In the genomic region with DNA sequence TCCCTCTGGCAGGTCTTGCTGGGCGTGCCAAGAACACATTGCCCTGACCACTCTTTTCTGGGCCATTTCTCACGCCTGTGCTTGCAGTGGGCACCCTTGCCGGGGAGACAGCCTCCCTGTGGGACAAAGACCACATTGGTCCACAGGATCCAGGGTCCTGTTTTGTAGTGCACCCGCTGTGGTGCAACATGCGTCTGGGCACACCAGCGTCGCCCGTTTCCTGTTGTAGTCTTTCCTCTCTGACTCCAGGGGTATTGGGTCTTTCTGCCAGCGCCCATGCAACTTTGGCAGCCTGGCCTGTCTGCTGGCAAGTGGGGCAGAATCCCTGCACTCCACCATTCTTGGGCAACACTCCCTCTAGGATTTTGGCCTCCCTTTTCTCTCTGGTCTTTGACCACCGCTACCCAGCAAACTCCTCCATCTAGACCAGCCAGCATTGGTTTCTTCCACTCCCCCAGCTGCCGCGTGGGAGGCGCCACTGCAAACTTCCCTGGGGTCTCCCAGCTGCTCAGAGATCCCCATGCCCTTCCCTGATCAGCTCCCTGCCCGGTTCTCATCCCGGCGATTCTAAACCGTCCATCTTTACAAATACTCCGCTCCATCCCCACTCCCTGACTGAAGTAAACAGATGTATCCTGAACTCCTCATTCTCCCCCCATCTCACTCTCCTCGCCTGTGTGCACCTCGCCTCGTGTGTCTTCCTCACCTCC, we compare ENCODE assay signal across 8 cellular contexts. TPM values are rescaled to one million over a fixed set of nuclear protein-coding genes. Genes with fewer than 3 reads are reported as not detected.
A peak's percentile ranks its signal among the peaks of the same experiment; 100 is the strongest.
DNase-seq lines count a peak whose midpoint lies in the region; ATAC-seq and TF ChIP-seq lines count a peak whose summit lies in the region.

No MANE protein-coding gene starts in this region.

- H3K27ac Mint-ChIP-seq in T-helper 2 cell treated with Interferon-gamma antibody and Interleukin-4, amounts not matched to agents 5 μg/mL and 100 μg/mL, for 36 hours, result peak overlapping the region; percentile 96

- peak overlapping the region; percentile 19 for H3K9ac ChIP-seq in rectal smooth muscle tissue (ENCODE audit: low read length)

- H3K4me1 ChIP-seq in heart left ventricle (peaks cover 0 to 39% (median 28%) of the 10 kb centered on the region in 12 donors), rectal smooth muscle tissue (ENCODE audit: control insufficient read depth, insufficient read depth, low read length) (peaks cover 19% of the 10 kb centered on the region)

- peaks cover 1% of the 10 kb centered on the region for H3K36me3 Mint-ChIP-seq in T-helper 2 cell treated with Interferon-gamma antibody and Interleukin-4, amounts not matched to agents 5 μg/mL and 100 μg/mL, for 36 hours (ENCODE audit: low read depth)

- H3K36me3 ChIP-seq in heart left ventricle, result peaks cover 0 to 23% (median 20%) of the 10 kb centered on the region in 9 donors
- peaks cover 14% of the 10 kb centered on the region for H3K36me3 ChIP-seq in rectal smooth muscle tissue (ENCODE audit: control insufficient read depth, insufficient read depth, low read length)

- H3K27ac ChIP-seq in heart left ventricle (peak overlapping the region in 7 of 12 donors; percentile 68 to 87 (median 76)), rectal smooth muscle tissue (ENCODE audit: low read depth, low read length) (no peak overlapping the region)

- H3K4me3 Mint-ChIP-seq in T-helper 2 cell treated with Interferon-gamma antibody and Interleukin-4, amounts not matched to agents 5 μg/mL and 100 μg/mL, for 36 hours, result peak overlapping the region; percentile 89

- H3K27me3 Mint-ChIP-seq in T-helper 2 cell treated with Interferon-gamma antibody and Interleukin-4, amounts not matched to agents 5 μg/mL and 100 μg/mL, for 36 hours (ENCODE audit: low read depth), result peaks cover 9% of the 10 kb centered on the region

- no peaks in the 10 kb centered on the region for H3K9me3 ChIP-seq in heart left ventricle

- H3K4me1 Mint-ChIP-seq in T-helper 2 cell treated with Interferon-gamma antibody and Interleukin-4, amounts not matched to agents 5 μg/mL and 100 μg/mL, for 36 hours (ENCODE audit: low read depth), result peaks cover 21% of the 10 kb centered on the region

- no peak for TF ChIP-seq CTCF in heart left ventricle (IDR thresholded peaks at IDR 0.05)

- no peaks in the 10 kb centered on the region for H3K9me3 Mint-ChIP-seq in T-helper 2 cell treated with Interferon-gamma antibody and Interleukin-4, amounts not matched to agents 5 μg/mL and 100 μg/mL, for 36 hours

- ATAC-seq in heart left ventricle, result no peak
- no peak for ATAC-seq in GM21390 (IDR thresholded peaks at IDR 0.05; ENCODE audit: unreplicated experiment)
- ATAC-seq in GM18520 (IDR thresholded peaks at IDR 0.05; ENCODE audit: unreplicated experiment), result no peak
- no peak for ATAC-seq in GM19397 (IDR thresholded peaks at IDR 0.05; ENCODE audit: unreplicated experiment)
- ATAC-seq in GM21619 (IDR thresholded peaks at IDR 0.05; ENCODE audit: unreplicated experiment), result no peak

- no peaks in the 10 kb centered on the region for H3K27me3 ChIP-seq in heart left ventricle
- no peaks in the 10 kb centered on the region for H3K27me3 ChIP-seq in rectal smooth muscle tissue (ENCODE audit: control insufficient read depth, insufficient read depth, low read length)

- DNase-seq in T-helper 2 cell treated with Interferon-gamma antibody and Interleukin-4, amounts not matched to agents 5 μg/mL and 100 μg/mL, for 36 hours (ENCODE audit: low spot score), result no peak
- peak in 1 of 5 donors; percentile 50 for DNase-seq in heart left ventricle

- H3K4me3 ChIP-seq in GM08714 (ENCODE audit: low read length) (peak overlapping the region; percentile 83; the same call in 1 of the 2 replicates), heart left ventricle (peak overlapping the region; percentile 71 to 99 (median 96)), rectal smooth muscle tissue (ENCODE audit: low read length) (peak overlapping the region; percentile 95)

- no peak for TF ChIP-seq POLR2A in heart left ventricle (IDR thresholded peaks at IDR 0.05)

- intact Hi-C loops in heart left ventricle (cut with DNase I), result loop anchor here in 5 of 10 donors (2.0 to 10.0 kb wide), 3 partner anchors 23 to 171 kb away; partner anchors contain the start of gene ARHGEF16 (in 2 of the 5)

- WGBS in heart left ventricle, 4 donors, result 31 to 40% (median 35%) methylated on average over 21 of the region's 21 CpGs

RNA-seq across cellular contexts. Expression of gene TPRG1L, which starts 1.2 kb away (rescaled TPM):
- total RNA-seq in heart left ventricle, result 10 to 100 TPM; 32.0 to 58.0 (median 48.8) TPM
- 10 to 100 TPM; 24.2 to 48.8 TPM for polyA plus RNA-seq in heart left ventricle

RNA-seq across cellular contexts. Expression of gene MEGF6, which starts 12.3 kb away (rescaled TPM):
- 10 to 100 TPM in 2 of 9 donors, 1 to 10 TPM in 7; 1.9 to 16.2 (median 5.9) TPM for total RNA-seq in heart left ventricle
- 1 to 10 TPM; 2.0 to 4.3 TPM for polyA plus RNA-seq in heart left ventricle

RNA-seq across cellular contexts. Expression of gene WRAP73, which starts 26.3 kb away (rescaled TPM):
- total RNA-seq in heart left ventricle, result 10 to 100 TPM in 6 of 9 donors, 1 to 10 TPM in 3; 8.5 to 21.6 (median 11.3) TPM
- 10 to 100 TPM in 1 of 2 donors, 1 to 10 TPM in 1; 9.3 to 18.0 TPM for polyA plus RNA-seq in heart left ventricle

RNA-seq across cellular contexts. Expression of gene TP73, which starts 28.7 kb away (rescaled TPM):
- under 1 TPM in 3 of 9 donors, not detected in 6; 0.15 to 0.53 (median 0.19) TPM for total RNA-seq in heart left ventricle
- polyA plus RNA-seq in heart left ventricle, result under 1 TPM; 0.01 to 0.11 TPM
